ENCODE assay signal across 26 cellular contexts in the genomic region with DNA sequence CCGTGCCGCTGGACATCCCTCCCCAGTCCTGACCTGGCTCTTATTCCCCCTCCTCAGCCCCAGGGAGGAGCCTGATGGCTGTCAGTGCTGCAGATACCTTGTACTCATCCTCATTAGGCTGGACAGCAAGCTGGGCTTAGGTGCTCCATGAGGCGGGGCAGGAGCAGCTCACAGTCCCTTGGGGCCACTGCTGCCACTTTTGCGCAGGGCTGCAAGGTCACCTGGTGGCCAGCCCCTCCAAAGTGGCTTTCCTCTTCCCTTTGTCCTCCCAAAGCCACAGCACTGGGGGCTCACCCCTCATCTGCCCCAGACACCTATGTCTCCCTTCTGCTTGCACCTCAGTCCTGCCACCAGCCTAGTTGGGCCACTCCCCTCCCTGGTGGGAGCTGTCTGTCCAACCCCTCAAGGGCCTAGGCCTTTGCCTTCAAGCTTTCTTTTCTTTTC.
"Had no signal": no experiment of that assay in that cellular context is flagged by ENCODE, and none has a peak within 500 bp of the region (broad histone marks: within the 10 kb centered on the region; RNA-seq: fewer than 3 reads in every experiment).

No MANE protein-coding gene starts in this region.

- H3K27ac Mint-ChIP-seq: activated CD4-positive, alpha-beta memory T cell treated with anti-CD3 and anti-CD28 coated beads for 36 hours; activated CD4-positive, alpha-beta T cell treated with anti-CD3 and anti-CD28 coated beads, Interleukin-2, amount 10 ng/mL, durations not matched to agents 24 days and 14 days; activated naive CD4-positive, alpha-beta T cell treated with anti-CD3 and anti-CD28 coated beads, Interleukin-2, amount 50 U/mL, for 24 hours; activated T-cell treated with anti-CD3 and anti-CD28 coated beads, Interleukin-2, amount 50 U/mL, for 24 hours; activated T-helper 1 cell treated with anti-CD3 and anti-CD28 coated beads, Interleukin-12 subunit alpha, Interleukin-12 subunit beta, Interleukin-2, Interleukin-4 antibody, amounts not matched to agents 30 ng/mL and 10 ng/mL and 1 ng/mL, durations not matched to agents 14 hours and 24 hours and 36 hours had no signal

- H3K9me3 ChIP-seq: MG63 had no signal

- H3K4me3 Mint-ChIP-seq: activated CD4-positive, alpha-beta memory T cell treated with anti-CD3 and anti-CD28 coated beads for 36 hours; activated CD4-positive, alpha-beta T cell treated with anti-CD3 and anti-CD28 coated beads, Interleukin-2, amount 10 ng/mL, durations not matched to agents 24 days and 14 days; activated naive CD4-positive, alpha-beta T cell treated with anti-CD3 and anti-CD28 coated beads, Interleukin-2, amount 50 U/mL, for 24 hours; activated T-cell treated with anti-CD3 and anti-CD28 coated beads, Interleukin-2, amount 50 U/mL, for 24 hours; activated T-helper 1 cell treated with anti-CD3 and anti-CD28 coated beads, Interleukin-12 subunit alpha, Interleukin-12 subunit beta, Interleukin-2, Interleukin-4 antibody, amounts not matched to agents 30 ng/mL and 10 ng/mL and 1 ng/mL, durations not matched to agents 14 hours and 24 hours and 36 hours had no signal

- H3K4me3 ChIP-seq: breast epithelium, MG63, SJSA1 had no signal

- DNase-seq: activated CD4-positive, alpha-beta memory T cell treated with anti-CD3 and anti-CD28 coated beads for 36 hours; activated CD4-positive, alpha-beta T cell treated with anti-CD3 and anti-CD28 coated beads, Interleukin-2, amount 10 ng/mL, durations not matched to agents 24 days and 14 days; activated CD4-positive, CD25-positive, alpha-beta regulatory T cell treated with anti-CD3 and anti-CD28 coated beads, Interleukin-2, amount 50 U/mL, for 72 hours; activated effector memory CD4-positive, alpha-beta T cell treated with Interleukin-2 at 50 U/mL for 16 hours; activated naive CD4-positive, alpha-beta T cell; activated T-cell treated with anti-CD3 and anti-CD28 coated beads, Interleukin-2, amount 50 U/mL, for 24 hours; aorta; MG63; MV-4-11; NCI-H1092 treated with DMSO at 0.1 percent for 48 hours; NCI-H1417 treated with DMSO at 0.1 percent for 48 hours; NCI-H1694; NCI-H2029; NCI-H2107; NCI-H2171 treated with DMSO at 0.1 percent for 48 hours; NCI-H226; NCI-H526 treated with DMSO at 0.1 percent for 48 hours; NCI-H82; SHP77; SW 1271 had no signal

- H3K27me3 ChIP-seq: MG63, SJSA1 had no signal

- H3K9me3 Mint-ChIP-seq: activated CD4-positive, alpha-beta T cell treated with anti-CD3 and anti-CD28 coated beads, Interleukin-2, amount 10 ng/mL, durations not matched to agents 24 days and 14 days; activated T-cell treated with anti-CD3 and anti-CD28 coated beads, Interleukin-2, amount 50 U/mL, for 24 hours; activated T-helper 1 cell treated with anti-CD3 and anti-CD28 coated beads, Interleukin-12 subunit alpha, Interleukin-12 subunit beta, Interleukin-2, Interleukin-4 antibody, amounts not matched to agents 30 ng/mL and 10 ng/mL and 1 ng/mL, durations not matched to agents 14 hours and 24 hours and 36 hours had no signal

- ATAC-seq: Panc1, SK-N-SH treated with all-trans-retinoic acid at 6 μM for 48 hours had no signal

- H3K36me3 Mint-ChIP-seq: activated CD4-positive, alpha-beta memory T cell treated with anti-CD3 and anti-CD28 coated beads for 36 hours; activated naive CD4-positive, alpha-beta T cell treated with anti-CD3 and anti-CD28 coated beads, Interleukin-2, amount 50 U/mL, for 24 hours had no signal

- H3K36me3 ChIP-seq: breast epithelium, MG63, SJSA1 had no signal

- H3K4me1 Mint-ChIP-seq: activated CD4-positive, alpha-beta T cell treated with anti-CD3 and anti-CD28 coated beads, Interleukin-2, amount 10 ng/mL, durations not matched to agents 24 days and 14 days had no signal

- H3K4me1 ChIP-seq: breast epithelium had no signal

- H3K27ac ChIP-seq: breast epithelium, SJSA1 had no signal
